Comparison of ENCODE assay signal across 9 cellular contexts in the genomic region with DNA sequence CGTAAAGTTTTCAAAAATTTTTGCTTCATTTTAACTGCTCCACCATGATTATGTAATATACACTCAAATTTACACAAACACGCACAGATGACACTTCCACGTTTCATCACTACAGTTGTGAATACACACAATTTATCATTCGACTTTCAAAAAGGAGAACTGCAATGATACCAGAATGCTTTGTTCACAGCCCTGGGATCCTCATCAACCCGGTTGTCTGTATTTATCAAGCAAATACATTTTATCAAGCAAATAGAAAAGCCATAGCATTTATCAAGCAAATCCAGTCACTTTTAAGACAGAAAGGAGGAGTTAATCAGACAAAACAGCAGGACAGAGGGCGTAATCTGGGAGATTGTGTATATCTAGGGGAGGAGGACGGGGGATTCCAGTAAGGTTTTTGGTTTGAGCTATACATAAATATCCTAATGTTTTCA. TPM values are rescaled to one million over a fixed set of nuclear protein-coding genes. Genes with fewer than 3 reads are reported as not detected.
DNase-seq lines count a peak whose midpoint lies in the region; ATAC-seq, FAIRE-seq and TF ChIP-seq lines count a peak whose summit lies in the region.
"Had no signal": no experiment of that assay in that cellular context is flagged by ENCODE, and none has a peak within 500 bp of the region (broad histone marks: within the 10 kb centered on the region; RNA-seq: fewer than 3 reads in every experiment).

No MANE protein-coding gene starts in this region.

- no peaks in the 10 kb centered on the region for H3K36me3 Mint-ChIP-seq in activated naive CD4-positive, alpha-beta T cell treated with anti-CD3 and anti-CD28 coated beads, Interleukin-2, amount 10 ng/mL, durations not matched to agents 7 days and 5 days
- peaks cover 30% of the 10 kb centered on the region for H3K36me3 Mint-ChIP-seq in stimulated activated effector memory CD8-positive, alpha-beta T cell treated with anti-CD3 and anti-CD28 coated beads, Interleukin-12 subunit alpha, Interleukin-12 subunit beta, amount 100 ng/mL, for 72 hours
- H3K36me3 Mint-ChIP-seq in activated CD4-positive, alpha-beta T cell treated with anti-CD3 and anti-CD28 coated beads, Interleukin-2, amount 10 ng/mL, durations not matched to agents 7 days and 5 days (ENCODE audit: low read depth) = peaks cover 1% of the 10 kb centered on the region

- H2AFZ ChIP-seq in endothelial cell of umbilical vein (ENCODE audit: low read depth, low read length) = no peak overlapping the region
- H2AFZ ChIP-seq: parathyroid adenoma had no signal

- peaks cover 6 to 9% of the 10 kb centered on the region in 2 experiments for H3K27me3 ChIP-seq in endothelial cell of umbilical vein (ENCODE audit: control insufficient read depth in 2 of 2, insufficient read depth in 2 of 2, low read length in 2 of 2)
- H3K27me3 ChIP-seq in body of pancreas = peaks cover 0 to 6% of the 10 kb centered on the region in 2 donors

- CTCF ChIA-PET in activated naive CD4-positive, alpha-beta T cell treated with anti-CD3 and anti-CD28 coated beads, Interleukin-2, amount 10 ng/mL, durations not matched to agents 7 days and 5 days (lab: Charles Lee) = interaction anchor here (1.3 to 10.1 kb wide), 4 partner anchors 17 to 247 kb away, joined by 3 to 115 read pairs (median 7); no protein-coding TSS in a partner anchor
- CTCF ChIA-PET in endothelial cell of umbilical vein (lab: Charles Lee) = interaction anchor here (0.9 to 14.8 kb wide), 6 partner anchors 13 to 503 kb away, joined by 3 to 359 read pairs (median 4); a partner anchor contains a TSS
- CTCF ChIA-PET in activated CD4-positive, alpha-beta T cell treated with anti-CD3 and anti-CD28 coated beads, Interleukin-2, amount 10 ng/mL, durations not matched to agents 7 days and 5 days (lab: Charles Lee) = interaction anchor here (1.0 to 4.5 kb wide), 6 partner anchors 8 to 304 kb away, joined by 3 to 42 read pairs (median 4); a partner anchor contains a TSS

- peaks cover 10% of the 10 kb centered on the region for H3K4me1 ChIP-seq in endothelial cell of umbilical vein (ENCODE audit: control insufficient read depth, extremely low read depth, insufficient read depth, low read length)
- H3K4me1 ChIP-seq in body of pancreas = peaks cover 5% of the 10 kb centered on the region
- H3K4me1 ChIP-seq: parathyroid adenoma had no signal

- no peaks in the 10 kb centered on the region for H3K9me1 ChIP-seq in endothelial cell of umbilical vein (replicated peaks; ENCODE audit: control insufficient read depth, extremely low read depth, insufficient read depth, low read length)

- dilution Hi-C loops in endothelial cell of umbilical vein (cut with MboI; ENCODE audit: extremely low pct_ligation_motif_present, low sequenced_read_pairs) = no loop called here

- TF ChIP-seq CTCF in endothelial cell of umbilical vein (IDR thresholded peaks at IDR 0.05; ENCODE audit: extremely low read depth in 1 of 2, insufficient read depth in 1 of 2, low read depth in 1 of 2, low read length in 2 of 2) (no peak), body of pancreas (IDR thresholded peaks at IDR 0.05) (no peak)

- peak overlapping the region; percentile 89 for H3K27ac ChIP-seq in SK-N-MC
- no peak overlapping the region for H3K27ac ChIP-seq in endothelial cell of umbilical vein (ENCODE audit: insufficient read depth, low read depth, low read length)
- no peak overlapping the region for H3K27ac ChIP-seq in body of pancreas
- H3K27ac ChIP-seq: parathyroid adenoma had no signal

- H3K27me3 Mint-ChIP-seq in activated naive CD4-positive, alpha-beta T cell treated with anti-CD3 and anti-CD28 coated beads, Interleukin-2, amount 10 ng/mL, durations not matched to agents 7 days and 5 days = peaks cover 49% of the 10 kb centered on the region
- peaks cover 22% of the 10 kb centered on the region for H3K27me3 Mint-ChIP-seq in activated CD4-positive, alpha-beta T cell treated with anti-CD3 and anti-CD28 coated beads, Interleukin-2, amount 10 ng/mL, durations not matched to agents 7 days and 5 days

- 30 to 33% methylated on average over 7 of the region's 7 CpGs for WGBS in body of pancreas, 2 donors

- H3K9me3 ChIP-seq in SK-N-MC (ENCODE audit: low read depth, low read length) (no peaks in the 10 kb centered on the region), endothelial cell of umbilical vein (replicated peaks; ENCODE audit: control insufficient read depth, insufficient read depth, low read length) (no peaks in the 10 kb centered on the region), body of pancreas (no peaks in the 10 kb centered on the region)

- no peak for DNase-seq in activated naive CD4-positive, alpha-beta T cell treated with anti-CD3 and anti-CD28 coated beads, Interleukin-2, amount 10 ng/mL, durations not matched to agents 7 days and 5 days
- no peak for DNase-seq in activated naive CD4-positive, alpha-beta T cell treated with Interleukin-2 at 50 U/mL for 16 hours
- DNase-seq in SK-N-MC (ENCODE audit: low read depth, low spot score) (no peak), endothelial cell of umbilical vein (ENCODE audit: low read depth, low spot score) (peak; percentile 8), body of pancreas (no peak)
- peak in 1 of 2 donors; percentile 32 for DNase-seq in stimulated activated effector memory CD8-positive, alpha-beta T cell treated with anti-CD3 and anti-CD28 coated beads, Interleukin-12 subunit alpha, Interleukin-12 subunit beta, amount 100 ng/mL, for 72 hours (ENCODE audit: low spot score in 2 of 2)
- no peak for DNase-seq in activated CD4-positive, alpha-beta T cell treated with anti-CD3 and anti-CD28 coated beads, Interleukin-2, amount 10 ng/mL, durations not matched to agents 7 days and 5 days

- no TSS peak for BruUV-seq in endothelial cell of umbilical vein (replicated peaks; lab: Mats Ljungman, UMichigan)

- peak overlapping the region; percentile 63 for H3K9ac ChIP-seq in SK-N-MC (ENCODE audit: insufficient read length)
- H3K9ac ChIP-seq in endothelial cell of umbilical vein (replicated peaks; ENCODE audit: extremely low read depth, insufficient read depth, low read length) = no peak overlapping the region
- H3K9ac ChIP-seq: parathyroid adenoma had no signal

- no peaks in the 10 kb centered on the region for H4K20me1 ChIP-seq in endothelial cell of umbilical vein (replicated peaks; ENCODE audit: control insufficient read depth, extremely low read depth, insufficient read depth, low read length)

- no peak for FAIRE-seq in endothelial cell of umbilical vein (lab: Jason Lieb, UNC)

- H3K27ac Mint-ChIP-seq in activated naive CD4-positive, alpha-beta T cell treated with anti-CD3 and anti-CD28 coated beads, Interleukin-2, amount 10 ng/mL, durations not matched to agents 7 days and 5 days = peak overlapping the region; percentile 0
- H3K27ac Mint-ChIP-seq in stimulated activated effector memory CD8-positive, alpha-beta T cell treated with anti-CD3 and anti-CD28 coated beads, Interleukin-12 subunit alpha, Interleukin-12 subunit beta, amount 100 ng/mL, for 72 hours = peak overlapping the region; percentile 99
- no peak overlapping the region for H3K27ac Mint-ChIP-seq in activated CD4-positive, alpha-beta T cell treated with anti-CD3 and anti-CD28 coated beads, Interleukin-2, amount 10 ng/mL, durations not matched to agents 7 days and 5 days

- no peaks in the 10 kb centered on the region for H3K79me2 ChIP-seq in endothelial cell of umbilical vein (ENCODE audit: control insufficient read depth, insufficient read depth, low read length)
- H3K79me2 ChIP-seq: parathyroid adenoma had no signal

- H3K4me3 ChIP-seq in SK-N-MC = peak overlapping the region; percentile 84
- peak overlapping the region in 1 of 3 experiments; percentile 57 for H3K4me3 ChIP-seq in endothelial cell of umbilical vein (replicated peaks in 1 of 3; ENCODE audit: insufficient read depth in 1 of 3, low read depth in 1 of 3, low read length in 3 of 3)
- no peak overlapping the region for H3K4me3 ChIP-seq in body of pancreas

- H3K4me3 Mint-ChIP-seq in activated naive CD4-positive, alpha-beta T cell treated with anti-CD3 and anti-CD28 coated beads, Interleukin-2, amount 10 ng/mL, durations not matched to agents 7 days and 5 days = no peak overlapping the region
- H3K4me3 Mint-ChIP-seq in stimulated activated effector memory CD8-positive, alpha-beta T cell treated with anti-CD3 and anti-CD28 coated beads, Interleukin-12 subunit alpha, Interleukin-12 subunit beta, amount 100 ng/mL, for 72 hours = peak overlapping the region; percentile 77
- H3K4me3 Mint-ChIP-seq in activated CD4-positive, alpha-beta T cell treated with anti-CD3 and anti-CD28 coated beads, Interleukin-2, amount 10 ng/mL, durations not matched to agents 7 days and 5 days = no peak overlapping the region

- H3K4me1 Mint-ChIP-seq in activated naive CD4-positive, alpha-beta T cell treated with anti-CD3 and anti-CD28 coated beads, Interleukin-2, amount 10 ng/mL, durations not matched to agents 7 days and 5 days = peaks cover 36% of the 10 kb centered on the region
- H3K4me1 Mint-ChIP-seq in stimulated activated effector memory CD8-positive, alpha-beta T cell treated with anti-CD3 and anti-CD28 coated beads, Interleukin-12 subunit alpha, Interleukin-12 subunit beta, amount 100 ng/mL, for 72 hours = peaks cover 30% of the 10 kb centered on the region
- H3K4me1 Mint-ChIP-seq in activated CD4-positive, alpha-beta T cell treated with anti-CD3 and anti-CD28 coated beads, Interleukin-2, amount 10 ng/mL, durations not matched to agents 7 days and 5 days = peaks cover 37% of the 10 kb centered on the region

- no peak for ATAC-seq in stimulated activated effector memory CD8-positive, alpha-beta T cell treated with anti-CD3 and anti-CD28 coated beads, Interleukin-12 subunit alpha, Interleukin-12 subunit beta, amount 100 ng/mL, for 72 hours
- ATAC-seq in body of pancreas (no peak), GM21515 (IDR thresholded peaks at IDR 0.05; ENCODE audit: unreplicated experiment) (no peak)

- intact Hi-C loops in endothelial cell of umbilical vein (cut with micrococcal nuclease) = loop anchor here (10.0 kb wide), 1 partner anchor 898 kb away; a partner anchor contains a TSS
- intact Hi-C loops in body of pancreas (cut with DNase I) = no loop called here

- H3K4me2 ChIP-seq in endothelial cell of umbilical vein (ENCODE audit: insufficient read depth, low read length) = peak overlapping the region; percentile 79

- TF ChIP-seq POLR2A in endothelial cell of umbilical vein (IDR thresholded peaks at IDR 0.05; ENCODE audit: low read depth, low read length) (no peak), body of pancreas (IDR thresholded peaks at IDR 0.05) (no peak)

- POLR2A ChIA-PET in endothelial cell of umbilical vein (lab: Charles Lee) = no interaction called here
- POLR2A ChIA-PET in activated CD4-positive, alpha-beta T cell treated with anti-CD3 and anti-CD28 coated beads, Interleukin-2, amount 10 ng/mL, durations not matched to agents 7 days and 5 days (lab: Charles Lee) = no interaction called here

- no peaks in the 10 kb centered on the region for H3K36me3 ChIP-seq in SK-N-MC (ENCODE audit: insufficient read depth, low read length)
- no peaks in the 10 kb centered on the region for H3K36me3 ChIP-seq in endothelial cell of umbilical vein (ENCODE audit: control insufficient read depth in 2 of 2, extremely low read depth in 1 of 2, insufficient read depth in 2 of 2, low read length in 2 of 2)
- H3K36me3 ChIP-seq in body of pancreas (replicated peaks in 1 of 2; ENCODE audit: insufficient read depth in 1 of 2, low read depth in 2 of 2) = no peaks in the 10 kb centered on the region

- H3K9me3 Mint-ChIP-seq in activated naive CD4-positive, alpha-beta T cell treated with anti-CD3 and anti-CD28 coated beads, Interleukin-2, amount 10 ng/mL, durations not matched to agents 7 days and 5 days = peaks cover 11% of the 10 kb centered on the region
- H3K9me3 Mint-ChIP-seq in stimulated activated effector memory CD8-positive, alpha-beta T cell treated with anti-CD3 and anti-CD28 coated beads, Interleukin-12 subunit alpha, Interleukin-12 subunit beta, amount 100 ng/mL, for 72 hours = peaks cover 7% of the 10 kb centered on the region
- peaks cover 11% of the 10 kb centered on the region for H3K9me3 Mint-ChIP-seq in activated CD4-positive, alpha-beta T cell treated with anti-CD3 and anti-CD28 coated beads, Interleukin-2, amount 10 ng/mL, durations not matched to agents 7 days and 5 days

RNA-seq across cellular contexts. Expression of a gene that starts 20.3 kb away (rescaled TPM):
- total RNA-seq in endothelial cell of umbilical vein = 18.5 and 20.1 TPM in 2 replicates
- polyA plus RNA-seq in endothelial cell of umbilical vein = 22.2 and 25.8 TPM in 2 replicates
- 15.3 and 19.2 TPM in 2 replicates for polyA plus RNA-seq in endothelial cell of umbilical vein (2011; cell fraction: cytosol; rRNA removed)
- polyA plus RNA-seq in endothelial cell of umbilical vein (2011; cell fraction: nucleus; rRNA removed) = 10.7 and 11.0 TPM in 2 replicates
- polyA plus RNA-seq in endothelial cell of umbilical vein (2012) = 12.0 and 13.5 TPM in 2 replicates
- 17.7 and 18.1 TPM in 2 replicates for polyA minus RNA-seq in endothelial cell of umbilical vein
- 10.7 TPM for polyA minus RNA-seq in endothelial cell of umbilical vein (2011; cell fraction: cytosol; rRNA and poly(A)+ RNA removed)
- polyA minus RNA-seq in endothelial cell of umbilical vein (2011; cell fraction: nucleus; rRNA and poly(A)+ RNA removed) = 14.0 and 15.7 TPM in 2 replicates
- 1 to 10 TPM; 3.0 to 8.8 TPM for total RNA-seq in body of pancreas
- 10 to 100 TPM; 24.9 to 27.4 TPM for total RNA-seq in activated CD4-positive, alpha-beta T cell treated with anti-CD3 and anti-CD28 coated beads, Interleukin-2, amount 10 ng/mL, durations not matched to agents 7 days and 5 days

RNA-seq across cellular contexts. Expression of a gene that starts 38.3 kb away (rescaled TPM):
- total RNA-seq in endothelial cell of umbilical vein = 33.7 and 36.9 TPM in 2 replicates
- polyA plus RNA-seq in endothelial cell of umbilical vein = 12.3 and 13.1 TPM in 2 replicates
- polyA plus RNA-seq in endothelial cell of umbilical vein (2011; cell fraction: cytosol; rRNA removed) = 25.9 and 32.8 TPM in 2 replicates
- polyA plus RNA-seq in endothelial cell of umbilical vein (2011; cell fraction: nucleus; rRNA removed) = 14.0 and 17.9 TPM in 2 replicates
- polyA plus RNA-seq in endothelial cell of umbilical vein (2012) = 28.5 and 43.6 TPM in 2 replicates
- polyA minus RNA-seq in endothelial cell of umbilical vein = 17.4 and 18.0 TPM in 2 replicates
- 15.0 TPM for polyA minus RNA-seq in endothelial cell of umbilical vein (2011; cell fraction: cytosol; rRNA and poly(A)+ RNA removed)
- 3.8 and 7.7 TPM in 2 replicates for polyA minus RNA-seq in endothelial cell of umbilical vein (2011; cell fraction: nucleus; rRNA and poly(A)+ RNA removed)
- 10 to 100 TPM; 24.4 to 37.1 TPM for total RNA-seq in body of pancreas
- 10 to 100 TPM; 85.7 to 93.0 TPM for total RNA-seq in activated CD4-positive, alpha-beta T cell treated with anti-CD3 and anti-CD28 coated beads, Interleukin-2, amount 10 ng/mL, durations not matched to agents 7 days and 5 days
